ENCODE assay signal across 16 cellular contexts in genomic region chr10:128174581-128175559, GRCh38. TPM values are rescaled to one million over a fixed set of nuclear protein-coding genes. Genes with fewer than 3 reads are reported as not detected.
DNase-seq lines count a peak whose midpoint lies in the region; ATAC-seq, FAIRE-seq and TF ChIP-seq lines count a peak whose summit lies in the region.
"Had no signal": no experiment of that assay in that cellular context is flagged by ENCODE, and none has a peak within 500 bp of the region (broad histone marks: within the 10 kb centered on the region; RNA-seq: fewer than 3 reads in every experiment).

No MANE protein-coding gene starts in this region.

- H3K4me1 Mint-ChIP-seq in glutamatergic neuron (ENCODE audit: low read depth, unreplicated experiment): no peaks in the 10 kb centered on the region
- H3K4me1 Mint-ChIP-seq in stimulated activated naive CD8-positive, alpha-beta T cell treated with anti-CD3 and anti-CD28 coated beads, Interleukin-15, amount 100 ng/mL, for 72 hours: peaks cover 10% of the 10 kb centered on the region

- H3K4me2 ChIP-seq in DND-41 (ENCODE audit: insufficient read depth, low read length): no peak overlapping the region

- POLR2A ChIA-PET in HEK293 (lab: Yijun Ruan, JAX): no interaction called here

- 38 to 68% (median 54%) methylated on average over 4 of the region's 4 CpGs for WGBS in small intestine, 3 donors

- no peak overlapping the region for H2AFZ ChIP-seq in DND-41 (ENCODE audit: low read depth, low read length)

- H3K4me3 Mint-ChIP-seq in glutamatergic neuron (ENCODE audit: unreplicated experiment): no peak overlapping the region
- H3K4me3 Mint-ChIP-seq in stimulated activated naive CD8-positive, alpha-beta T cell treated with anti-CD3 and anti-CD28 coated beads, Interleukin-15, amount 100 ng/mL, for 72 hours: no peak overlapping the region
- H3K4me3 Mint-ChIP-seq: CD4-positive, alpha-beta memory T cell had no signal

- H3K4me3 ChIP-seq in DND-41 (ENCODE audit: low read depth in 1 of 2, low read length in 2 of 2) (no peak overlapping the region), HEK293 (ENCODE audit: low read depth, low read length) (no peak overlapping the region), small intestine (ENCODE audit: low read depth in 1 of 2, low read length in 2 of 2) (no peak overlapping the region)

- DNase-seq in DND-41 (peak; percentile 14), glutamatergic neuron (peak; percentile 25), small intestine (peak; percentile 86), cerebellar cortex (ENCODE audit: low spot score) (no peak), DMS53 treated with DMSO at 0.1 percent for 48 hours (lab: John Stamatoyannopoulos, UW; ENCODE audit: unreplicated experiment) (no peak)
- DNase-seq in stimulated activated naive CD8-positive, alpha-beta T cell treated with anti-CD3 and anti-CD28 coated beads, Interleukin-15, amount 100 ng/mL, for 72 hours: no peak
- DNase-seq: BE2C; CD4-positive, alpha-beta memory T cell; DMS79 treated with DMSO at 0.1 percent for 48 hours; GDM1; HCEC 1CT; KBM-7 had no signal

- peaks cover 5% of the 10 kb centered on the region for H3K36me3 Mint-ChIP-seq in glutamatergic neuron (ENCODE audit: unreplicated experiment)

- FAIRE-seq in small intestine (lab: Jason Lieb, UNC): no peak
- FAIRE-seq: GM12892 had no signal

- H3K9me3 ChIP-seq in DND-41 (ENCODE audit: insufficient read depth, low read length, severe bottlenecking): peaks cover 18% of the 10 kb centered on the region
- no peaks in the 10 kb centered on the region for H3K9me3 ChIP-seq in HEK293 (ENCODE audit: control insufficient read depth, insufficient read depth, low read depth, low read length)
- H3K9me3 ChIP-seq in small intestine (ENCODE audit: control insufficient read depth, low read depth): no peaks in the 10 kb centered on the region

- no peaks in the 10 kb centered on the region for H4K20me1 ChIP-seq in DND-41 (ENCODE audit: insufficient read depth, low read length)

- CTCF ChIA-PET in HEK293 (lab: Yijun Ruan, JAX): interaction anchor here (0.6 to 1.8 kb wide), 9 partner anchors 9 to 152 kb away, joined by 3 to 7 read pairs (median 3); no protein-coding TSS in a partner anchor

- peaks cover 10% of the 10 kb centered on the region for H3K9me3 Mint-ChIP-seq in glutamatergic neuron (ENCODE audit: unreplicated experiment)
- H3K9me3 Mint-ChIP-seq in stimulated activated naive CD8-positive, alpha-beta T cell treated with anti-CD3 and anti-CD28 coated beads, Interleukin-15, amount 100 ng/mL, for 72 hours: peaks cover 9 to 31% of the 10 kb centered on the region in 2 donors

- H3K27me3 ChIP-seq in DND-41 (ENCODE audit: insufficient read depth, low read length, poor library complexity) (no peaks in the 10 kb centered on the region), small intestine (ENCODE audit: control insufficient read depth in 2 of 2, insufficient read depth in 2 of 2, low read length in 2 of 2) (peaks cover 0 to 2% of the 10 kb centered on the region in 2 donors)
- H3K27me3 ChIP-seq: BE2C had no signal

- TF ChIP-seq CTCF in DND-41 (IDR thresholded peaks at IDR 0.05; ENCODE audit: borderline replicate concordance, extremely low read depth, low read length, poor library complexity, severe bottlenecking): no peak
- TF ChIP-seq CTCF in HEK293 (tag by site-specific recombination; IDR thresholded peaks at IDR 0.05): no peak
- no peak for TF ChIP-seq CTCF in glutamatergic neuron (IDR thresholded peaks at IDR 0.05; ENCODE audit: partially characterized antibody, unreplicated experiment)

- H3K27me3 Mint-ChIP-seq in glutamatergic neuron (ENCODE audit: unreplicated experiment): peaks cover 5% of the 10 kb centered on the region
- peaks cover 8% of the 10 kb centered on the region for H3K27me3 Mint-ChIP-seq in stimulated activated naive CD8-positive, alpha-beta T cell treated with anti-CD3 and anti-CD28 coated beads, Interleukin-15, amount 100 ng/mL, for 72 hours

- no peak overlapping the region for H3K27ac ChIP-seq in DND-41 (ENCODE audit: low read length)
- H3K27ac ChIP-seq in HEK293 (ENCODE audit: extremely low read depth, low read depth, low read length): no peak overlapping the region
- no peak overlapping the region for H3K27ac ChIP-seq in small intestine (ENCODE audit: low read depth in 1 of 2, low read length in 1 of 2)
- H3K27ac ChIP-seq: C4-2B, HL-60 had no signal

- no peak overlapping the region for H3K9ac ChIP-seq in DND-41 (ENCODE audit: low read depth, low read length)

- no peak overlapping the region for H3K27ac Mint-ChIP-seq in glutamatergic neuron (ENCODE audit: unreplicated experiment)
- H3K27ac Mint-ChIP-seq in stimulated activated naive CD8-positive, alpha-beta T cell treated with anti-CD3 and anti-CD28 coated beads, Interleukin-15, amount 100 ng/mL, for 72 hours: no peak overlapping the region
- H3K27ac Mint-ChIP-seq: CD4-positive, alpha-beta memory T cell had no signal

- no peak for ATAC-seq in DND-41 (ENCODE audit: insufficient read depth, low read depth)
- ATAC-seq in stimulated activated naive CD8-positive, alpha-beta T cell treated with anti-CD3 and anti-CD28 coated beads, Interleukin-15, amount 100 ng/mL, for 72 hours: no peak

- H3K36me3 ChIP-seq in DND-41 (ENCODE audit: insufficient read depth, low read length) (no peaks in the 10 kb centered on the region), HEK293 (ENCODE audit: control insufficient read depth in 2 of 2, insufficient read depth in 1 of 2, low read length in 2 of 2) (no peaks in the 10 kb centered on the region), small intestine (ENCODE audit: control insufficient read depth in 2 of 2, insufficient read depth in 2 of 2, low read length in 2 of 2) (no peaks in the 10 kb centered on the region)
- H3K36me3 ChIP-seq: BE2C had no signal

- H3K79me2 ChIP-seq in DND-41 (ENCODE audit: insufficient read depth, low read length): no peaks in the 10 kb centered on the region

- peaks cover 2% of the 10 kb centered on the region for H3K4me1 ChIP-seq in DND-41 (ENCODE audit: insufficient read depth, low read length)
- no peaks in the 10 kb centered on the region for H3K4me1 ChIP-seq in HEK293 (ENCODE audit: control insufficient read depth, insufficient read depth, low read length)
- no peaks in the 10 kb centered on the region for H3K4me1 ChIP-seq in small intestine (ENCODE audit: control insufficient read depth in 2 of 2, insufficient read depth in 1 of 2, low read depth in 1 of 2, low read length in 1 of 2)
- H3K4me1 ChIP-seq: BE2C had no signal

TF ChIP-seq in HEK293, 187 proteins besides CTCF, POLR2A, EP300 and RAD21:
- TF ChIP-seq, protein P1, sequence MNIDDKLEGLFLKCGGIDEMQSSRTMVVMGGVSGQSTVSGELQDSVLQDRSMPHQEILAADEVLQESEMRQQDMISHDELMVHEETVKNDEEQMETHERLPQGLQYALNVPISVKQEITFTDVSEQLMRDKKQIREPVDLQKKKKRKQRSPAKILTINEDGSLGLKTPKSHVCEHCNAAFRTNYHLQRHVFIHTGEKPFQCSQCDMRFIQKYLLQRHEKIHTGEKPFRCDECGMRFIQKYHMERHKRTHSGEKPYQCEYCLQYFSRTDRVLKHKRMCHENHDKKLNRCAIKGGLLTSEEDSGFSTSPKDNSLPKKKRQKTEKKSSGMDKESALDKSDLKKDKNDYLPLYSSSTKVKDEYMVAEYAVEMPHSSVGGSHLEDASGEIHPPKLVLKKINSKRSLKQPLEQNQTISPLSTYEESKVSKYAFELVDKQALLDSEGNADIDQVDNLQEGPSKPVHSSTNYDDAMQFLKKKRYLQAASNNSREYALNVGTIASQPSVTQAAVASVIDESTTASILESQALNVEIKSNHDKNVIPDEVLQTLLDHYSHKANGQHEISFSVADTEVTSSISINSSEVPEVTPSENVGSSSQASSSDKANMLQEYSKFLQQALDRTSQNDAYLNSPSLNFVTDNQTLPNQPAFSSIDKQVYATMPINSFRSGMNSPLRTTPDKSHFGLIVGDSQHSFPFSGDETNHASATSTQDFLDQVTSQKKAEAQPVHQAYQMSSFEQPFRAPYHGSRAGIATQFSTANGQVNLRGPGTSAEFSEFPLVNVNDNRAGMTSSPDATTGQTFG (tag by site-specific recombination; IDR thresholded peaks at IDR 0.05; ENCODE audit: borderline replicate concordance): no peak
- TF ChIP-seq ZNF510 (tag by site-specific recombination; IDR thresholded peaks at IDR 0.05; ENCODE audit: insufficient replicate concordance) (no peak), ZNF133 (tag by site-specific recombination; IDR thresholded peaks at IDR 0.05) (no peak), ZNF394 (tag by site-specific recombination; IDR thresholded peaks at IDR 0.05; ENCODE audit: borderline replicate concordance) (peak; percentile 63), GLIS2 (tag by site-specific recombination; IDR thresholded peaks at IDR 0.05) (0 out of 2 replicates have a peak, but pooled peaks have one; percentile 22), OSR2 (tag by site-specific recombination; IDR thresholded peaks at IDR 0.05) (peak; percentile 48)
TF ChIP-seq in HEK293: peak in this region for 3.

RNA-seq across cellular contexts. Expression of gene MKI67, which starts 48.6 kb away (rescaled TPM):
- total RNA-seq in glutamatergic neuron (ENCODE audit: unreplicated experiment): 14.7 TPM
- 10 to 100 TPM in 1 of 3 donors, 1 to 10 TPM in 1, under 1 TPM in 1; 0.45 to 29.6 (median 1.4) TPM for polyA plus RNA-seq in small intestine

Comparison
In these comparisons a context has a peak if more than half of its experiments do, and no peak if none do; other contexts are left out.
1. DNase-seq: peak in DND-41 (single experiment), glutamatergic neuron (single experiment) and small intestine (single experiment); none in cerebellar cortex (single experiment), DMS53 treated with DMSO at 0.1 percent for 48 hours (single experiment) and stimulated activated naive CD8-positive, alpha-beta T cell treated with anti-CD3 and anti-CD28 coated beads, Interleukin-15, amount 100 ng/mL, for 72 hours (0 of 2).